11 cellular contexts compared by ENCODE assay signal in genomic region chr22:24140357-24140756, GRCh38. TPM values are rescaled to one million over a fixed set of nuclear protein-coding genes. Genes with fewer than 3 reads are reported as not detected.
A peak's percentile ranks its signal among the peaks of the same experiment; 100 is the strongest.
DNase-seq lines count a peak whose midpoint lies in the region; ATAC-seq and TF ChIP-seq lines count a peak whose summit lies in the region.
"Had no signal": no experiment of that assay in that cellular context is flagged by ENCODE, and none has a peak within 500 bp of the region (broad histone marks: within the 10 kb centered on the region; RNA-seq: fewer than 3 reads in every experiment).

No MANE protein-coding gene starts in this region.

- intact Hi-C loops in dendritic cell treated with granulocyte-macrophage colony-stimulating factor and Interleukin-4, amounts not matched to agents 40 ng/mL and 50 ng/mL, for 4 days (cut with micrococcal nuclease), result no loop called here

- ATAC-seq in GM21576 (IDR thresholded peaks at IDR 0.05; ENCODE audit: unreplicated experiment), result no peak
- ATAC-seq in stimulated activated naive CD8-positive, alpha-beta T cell treated with anti-CD3 and anti-CD28 coated beads, Interleukin-15, amount 100 ng/mL, for 72 hours, result no peak
- ATAC-seq: activated CD8-positive, alpha-beta memory T cell treated with anti-CD3 and anti-CD28 coated beads, Interleukin-2, amount 10 ng/mL, durations not matched to agents 7 days and 5 days had no signal

- peak overlapping the region; percentile 83 for H3K27ac Mint-ChIP-seq in dendritic cell treated with granulocyte-macrophage colony-stimulating factor and Interleukin-4, amounts not matched to agents 40 ng/mL and 50 ng/mL, for 4 days
- H3K27ac Mint-ChIP-seq in neural crest cell (ENCODE audit: unreplicated experiment), result peak overlapping the region; percentile 52
- H3K27ac Mint-ChIP-seq in stimulated activated naive CD8-positive, alpha-beta T cell treated with anti-CD3 and anti-CD28 coated beads, Interleukin-15, amount 100 ng/mL, for 72 hours, result no peak overlapping the region

- no peaks in the 10 kb centered on the region for H3K27me3 Mint-ChIP-seq in dendritic cell treated with granulocyte-macrophage colony-stimulating factor and Interleukin-4, amounts not matched to agents 40 ng/mL and 50 ng/mL, for 4 days
- H3K27me3 Mint-ChIP-seq in neural crest cell (ENCODE audit: low read depth), result peaks cover 2% of the 10 kb centered on the region
- H3K27me3 Mint-ChIP-seq in stimulated activated naive CD8-positive, alpha-beta T cell treated with anti-CD3 and anti-CD28 coated beads, Interleukin-15, amount 100 ng/mL, for 72 hours, result no peaks in the 10 kb centered on the region
- H3K27me3 Mint-ChIP-seq: activated CD8-positive, alpha-beta memory T cell treated with anti-CD3 and anti-CD28 coated beads, Interleukin-2, amount 10 ng/mL, durations not matched to agents 7 days and 5 days had no signal

- H3K4me1 Mint-ChIP-seq in dendritic cell treated with granulocyte-macrophage colony-stimulating factor and Interleukin-4, amounts not matched to agents 40 ng/mL and 50 ng/mL, for 4 days (ENCODE audit: low read depth), result peaks cover 85% of the 10 kb centered on the region
- H3K4me1 Mint-ChIP-seq in neural crest cell, result peaks cover under 1% of the 10 kb centered on the region
- H3K4me1 Mint-ChIP-seq in stimulated activated naive CD8-positive, alpha-beta T cell treated with anti-CD3 and anti-CD28 coated beads, Interleukin-15, amount 100 ng/mL, for 72 hours, result peaks cover 66% of the 10 kb centered on the region

- peak; percentile 7 for DNase-seq in LHCN-M2 (ENCODE audit: low read depth)
- no peak for DNase-seq in neural crest cell (ENCODE audit: low read depth, low spot score)
- no peak for DNase-seq in NCI-H524 (lab: John Stamatoyannopoulos, UW)
- DNase-seq in stimulated activated naive CD8-positive, alpha-beta T cell treated with anti-CD3 and anti-CD28 coated beads, Interleukin-15, amount 100 ng/mL, for 72 hours, result no peak
- no peak for DNase-seq in SK-N-DZ (ENCODE audit: low spot score)
- DNase-seq: activated CD8-positive, alpha-beta memory T cell treated with anti-CD3 and anti-CD28 coated beads, Interleukin-2, amount 10 ng/mL, durations not matched to agents 7 days and 5 days; central memory CD4-positive, alpha-beta T cell; SW 1271 had no signal

- no peaks in the 10 kb centered on the region for H3K9me3 Mint-ChIP-seq in dendritic cell treated with granulocyte-macrophage colony-stimulating factor and Interleukin-4, amounts not matched to agents 40 ng/mL and 50 ng/mL, for 4 days
- H3K9me3 Mint-ChIP-seq in neural crest cell, result no peaks in the 10 kb centered on the region
- no peaks in the 10 kb centered on the region for H3K9me3 Mint-ChIP-seq in stimulated activated naive CD8-positive, alpha-beta T cell treated with anti-CD3 and anti-CD28 coated beads, Interleukin-15, amount 100 ng/mL, for 72 hours

- TF ChIP-seq CTCF in C4-2B (conservative IDR thresholded peaks at IDR 0.05) (no peak), neural crest cell (conservative IDR thresholded peaks at IDR 0.05) (no peak)

- peak overlapping the region; percentile 23 for H3K4me3 Mint-ChIP-seq in dendritic cell treated with granulocyte-macrophage colony-stimulating factor and Interleukin-4, amounts not matched to agents 40 ng/mL and 50 ng/mL, for 4 days
- no peak overlapping the region for H3K4me3 Mint-ChIP-seq in neural crest cell
- no peak overlapping the region for H3K4me3 Mint-ChIP-seq in stimulated activated naive CD8-positive, alpha-beta T cell treated with anti-CD3 and anti-CD28 coated beads, Interleukin-15, amount 100 ng/mL, for 72 hours
- H3K4me3 Mint-ChIP-seq: activated CD8-positive, alpha-beta memory T cell treated with anti-CD3 and anti-CD28 coated beads, Interleukin-2, amount 10 ng/mL, durations not matched to agents 7 days and 5 days had no signal

- H3K27ac ChIP-seq in C4-2B, result peak overlapping the region; percentile 16; the same call in 1 of the 2 replicates

- H3K36me3 Mint-ChIP-seq in dendritic cell treated with granulocyte-macrophage colony-stimulating factor and Interleukin-4, amounts not matched to agents 40 ng/mL and 50 ng/mL, for 4 days (ENCODE audit: low read depth), result peaks cover 88% of the 10 kb centered on the region
- peaks cover 4% of the 10 kb centered on the region for H3K36me3 Mint-ChIP-seq in neural crest cell (ENCODE audit: low read depth)

RNA-seq across cellular contexts. Expression of gene SUSD2, which starts 40.9 kb away (rescaled TPM):
- total RNA-seq in LHCN-M2 (2014; rRNA removed) (0.23 and 0.26 TPM in 2 replicates), neural crest cell (0.37 and 0.66 TPM in 2 replicates)
- 0.04 TPM for polyA plus RNA-seq in LHCN-M2 (2012)
- polyA plus RNA-seq in SK-N-DZ (2014; cell fraction: cytosol; rRNA removed), result 0.53 and 0.60 TPM in 2 replicates
- 0.70 and 2.1 TPM in 2 replicates for polyA plus RNA-seq in SK-N-DZ (2014; cell fraction: nucleus; rRNA removed)

Comparison
In these comparisons a context has a peak if more than half of its experiments do, and no peak if none do; other contexts are left out.
1. H3K27ac Mint-ChIP-seq: peak in dendritic cell treated with granulocyte-macrophage colony-stimulating factor and Interleukin-4, amounts not matched to agents 40 ng/mL and 50 ng/mL, for 4 days (single experiment) and neural crest cell (single experiment); none in stimulated activated naive CD8-positive, alpha-beta T cell treated with anti-CD3 and anti-CD28 coated beads, Interleukin-15, amount 100 ng/mL, for 72 hours (0 of 2).